ENCODE assay signal across 11 cellular contexts in the genomic region with DNA sequence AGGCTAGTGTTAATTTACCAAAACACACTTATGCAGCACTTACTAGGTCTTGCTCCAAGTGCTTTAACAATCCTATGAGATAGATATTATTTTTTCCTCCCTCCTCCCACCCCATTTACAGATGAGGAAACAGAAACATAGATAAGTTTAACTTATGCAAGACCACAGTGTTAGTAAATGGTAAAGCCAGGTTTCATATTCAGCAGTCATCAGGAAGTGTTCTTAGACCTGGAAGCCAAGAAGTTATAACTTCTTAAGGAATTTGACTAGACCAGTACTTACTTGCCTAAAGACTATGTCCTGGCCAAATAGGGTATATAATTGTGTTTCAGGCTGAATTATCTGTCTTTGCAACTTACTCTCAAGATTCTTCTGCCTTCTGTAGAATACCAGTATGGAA.
DNase-seq lines count a peak whose midpoint lies in the region; ATAC-seq, FAIRE-seq and TF ChIP-seq lines count a peak whose summit lies in the region.
"Had no signal": no experiment of that assay in that cellular context is flagged by ENCODE, and none has a peak within 500 bp of the region (broad histone marks: within the 10 kb centered on the region; RNA-seq: fewer than 3 reads in every experiment).

No MANE protein-coding gene starts in this region.

- H3K36me3 ChIP-seq in OCI-LY1 (ENCODE audit: insufficient read depth, low read length) = no peaks in the 10 kb centered on the region

- H3K4me3 ChIP-seq in OCI-LY1 (ENCODE audit: low read depth, low read length, poor library complexity, severe bottlenecking) = no peak overlapping the region
- no peak overlapping the region for H3K4me3 ChIP-seq in fibroblast of pulmonary artery (replicated peaks; ENCODE audit: low read depth, low read length)

- H3K9me2 ChIP-seq in OCI-LY1 (ENCODE audit: low read depth, low read length) = no peaks in the 10 kb centered on the region

- no peak overlapping the region for H3K4me2 ChIP-seq in OCI-LY1 (ENCODE audit: low read length)

- peak; percentile 48 for ATAC-seq in GM18511 (IDR thresholded peaks at IDR 0.05; ENCODE audit: unreplicated experiment)
- no peak for ATAC-seq in stimulated activated naive B cell treated with anti-CD40 and anti-IgM and Interleukin-4, amounts not matched to agents 10 μg/mL and 1 μg/mL and 100 μg/mL, for 72 hours (replicated peaks)
- ATAC-seq in GM21717 (IDR thresholded peaks at IDR 0.05; ENCODE audit: unreplicated experiment) = no peak
- ATAC-seq: SK-N-SH treated with all-trans-retinoic acid at 6 μM for 48 hours had no signal

- no peak for TF ChIP-seq POLR2A in H54 (IDR thresholded peaks at IDR 0.05; ENCODE audit: low read depth, low read length)

- peaks cover 39 to 74% of the 10 kb centered on the region in 2 donors for H3K4me1 Mint-ChIP-seq in stimulated activated naive B cell treated with anti-CD40 and anti-IgM and Interleukin-4, amounts not matched to agents 10 μg/mL and 1 μg/mL and 100 μg/mL, for 72 hours

- no peaks in the 10 kb centered on the region for H3K27me3 Mint-ChIP-seq in stimulated activated naive B cell treated with anti-CD40 and anti-IgM and Interleukin-4, amounts not matched to agents 10 μg/mL and 1 μg/mL and 100 μg/mL, for 72 hours

- no peaks in the 10 kb centered on the region for H3F3A ChIP-seq in OCI-LY1 (ENCODE audit: insufficient read depth, low read length)

- peaks cover 76% of the 10 kb centered on the region for H3K4me1 ChIP-seq in OCI-LY1 (ENCODE audit: insufficient read depth, low read length, severe bottlenecking)

- peaks cover 7 to 19% of the 10 kb centered on the region in 2 donors for H3K36me3 Mint-ChIP-seq in stimulated activated naive B cell treated with anti-CD40 and anti-IgM and Interleukin-4, amounts not matched to agents 10 μg/mL and 1 μg/mL and 100 μg/mL, for 72 hours

- FAIRE-seq in H54 (lab: Jason Lieb, UNC) = peak; percentile 88

- H3K4me3 Mint-ChIP-seq in stimulated activated naive B cell treated with anti-CD40 and anti-IgM and Interleukin-4, amounts not matched to agents 10 μg/mL and 1 μg/mL and 100 μg/mL, for 72 hours = no peak overlapping the region

- peaks cover 83% of the 10 kb centered on the region for H3K79me2 ChIP-seq in OCI-LY1 (ENCODE audit: insufficient read depth, low read length)

- DNase-seq in H54 (ENCODE audit: insufficient read length, low spot score) (no peak), fibroblast of pulmonary artery (ENCODE audit: low read depth) (peak; percentile 67), cerebellar nuclear complex (lab: John Stamatoyannopoulos, UW) (no peak), COLO829 (ENCODE audit: low spot score) (no peak)
- no peak for DNase-seq in stimulated activated naive B cell treated with anti-CD40 and anti-IgM and Interleukin-4, amounts not matched to agents 10 μg/mL and 1 μg/mL and 100 μg/mL, for 72 hours
- DNase-seq: activated effector memory CD4-positive, alpha-beta T cell treated with Interleukin-2 at 50 U/mL for 16 hours; NCI-H1092 treated with DMSO at 0.1 percent for 48 hours had no signal

- no peak overlapping the region for H2AFZ ChIP-seq in OCI-LY1 (ENCODE audit: low read length)

- H3K9me3 Mint-ChIP-seq in stimulated activated naive B cell treated with anti-CD40 and anti-IgM and Interleukin-4, amounts not matched to agents 10 μg/mL and 1 μg/mL and 100 μg/mL, for 72 hours = peaks cover 3 to 4% of the 10 kb centered on the region in 2 donors

- no peaks in the 10 kb centered on the region for H4K20me1 ChIP-seq in OCI-LY1 (ENCODE audit: insufficient read depth, low read length)

- H3K9ac ChIP-seq in OCI-LY1 (ENCODE audit: low read length) = no peak overlapping the region

- H3K9me3 ChIP-seq in OCI-LY1 (ENCODE audit: low read length) = no peaks in the 10 kb centered on the region

- no peak for TF ChIP-seq CTCF in OCI-LY1 (IDR thresholded peaks at IDR 0.05; ENCODE audit: low read length)
- TF ChIP-seq CTCF in fibroblast of pulmonary artery (IDR thresholded peaks at IDR 0.05; ENCODE audit: low read length, missing control alignments) = no peak

- H3K27me3 ChIP-seq in OCI-LY1 (ENCODE audit: insufficient read depth, low read length) = no peaks in the 10 kb centered on the region

- peak overlapping the region; percentile 28 for H3K27ac ChIP-seq in OCI-LY1 (ENCODE audit: low read depth, low read length, poor library complexity, severe bottlenecking)

- H3K27ac Mint-ChIP-seq in stimulated activated naive B cell treated with anti-CD40 and anti-IgM and Interleukin-4, amounts not matched to agents 10 μg/mL and 1 μg/mL and 100 μg/mL, for 72 hours = no peak overlapping the region
